ENCODE assay signal across 9 cellular contexts in genomic region chr2:238684362-238685326, GRCh38.
DNase-seq lines count a peak whose midpoint lies in the region; ATAC-seq and TF ChIP-seq lines count a peak whose summit lies in the region.
"Had no signal": no experiment of that assay in that cellular context is flagged by ENCODE, and none has a peak within 500 bp of the region (broad histone marks: within the 10 kb centered on the region; RNA-seq: fewer than 3 reads in every experiment).

No MANE protein-coding gene starts in this region.

- H3K27ac Mint-ChIP-seq in T-helper 2 cell treated with Interferon-gamma antibody and Interleukin-4, amounts not matched to agents 5 μg/mL and 100 μg/mL, for 36 hours: no peak overlapping the region
- no peak overlapping the region for H3K27ac Mint-ChIP-seq in stimulated activated naive B cell treated with anti-CD40 and anti-IgM and Interleukin-4, amounts not matched to agents 10 μg/mL and 1 μg/mL and 100 μg/mL, for 72 hours
- H3K27ac Mint-ChIP-seq: B cell had no signal

- ATAC-seq in GM21825 (IDR thresholded peaks at IDR 0.05; ENCODE audit: unreplicated experiment): no peak
- no peak for ATAC-seq in stimulated activated naive B cell treated with anti-CD40 and anti-IgM and Interleukin-4, amounts not matched to agents 10 μg/mL and 1 μg/mL and 100 μg/mL, for 72 hours (replicated peaks)

- peaks cover 10% of the 10 kb centered on the region for H3K27me3 Mint-ChIP-seq in T-helper 2 cell treated with Interferon-gamma antibody and Interleukin-4, amounts not matched to agents 5 μg/mL and 100 μg/mL, for 36 hours (ENCODE audit: low read depth)
- H3K27me3 Mint-ChIP-seq in stimulated activated naive B cell treated with anti-CD40 and anti-IgM and Interleukin-4, amounts not matched to agents 10 μg/mL and 1 μg/mL and 100 μg/mL, for 72 hours: peaks cover 13 to 31% of the 10 kb centered on the region in 2 donors

- no peaks in the 10 kb centered on the region for H3K36me3 ChIP-seq in right atrium auricular region
- no peaks in the 10 kb centered on the region for H3K36me3 ChIP-seq in suprapubic skin

- TF ChIP-seq CTCF in right atrium auricular region (IDR thresholded peaks at IDR 0.05) (no peak), suprapubic skin (IDR thresholded peaks at IDR 0.05) (no peak)

- WGBS in adipose tissue, 3 donors: 36 to 56% (median 47%) methylated on average over 8 of the region's 8 CpGs
- WGBS in suprapubic skin: 34% methylated on average over 8 of the region's 8 CpGs

- H3K27me3 ChIP-seq in right atrium auricular region: no peaks in the 10 kb centered on the region
- H3K27me3 ChIP-seq in suprapubic skin: no peaks in the 10 kb centered on the region

- peak; percentile 15 for DNase-seq in T-helper 2 cell treated with Interferon-gamma antibody and Interleukin-4, amounts not matched to agents 5 μg/mL and 100 μg/mL, for 36 hours (ENCODE audit: low spot score)
- DNase-seq in T-helper 2 cell: no peak
- peak; percentile 83 for DNase-seq in right atrium auricular region (ENCODE audit: low spot score)
- DNase-seq in suprapubic skin (ENCODE audit: low spot score in 2 of 2): peak in 1 of 2 donors; percentile 79
- DNase-seq in HK-2 (ENCODE audit: unreplicated experiment): no peak
- no peak for DNase-seq in stimulated activated naive B cell treated with anti-CD40 and anti-IgM and Interleukin-4, amounts not matched to agents 10 μg/mL and 1 μg/mL and 100 μg/mL, for 72 hours

- H3K9me3 Mint-ChIP-seq in T-helper 2 cell treated with Interferon-gamma antibody and Interleukin-4, amounts not matched to agents 5 μg/mL and 100 μg/mL, for 36 hours: no peaks in the 10 kb centered on the region
- peaks cover 0 to 2% of the 10 kb centered on the region in 2 donors for H3K9me3 Mint-ChIP-seq in stimulated activated naive B cell treated with anti-CD40 and anti-IgM and Interleukin-4, amounts not matched to agents 10 μg/mL and 1 μg/mL and 100 μg/mL, for 72 hours

- TF ChIP-seq EP300 in suprapubic skin (IDR thresholded peaks at IDR 0.05): peak; percentile 69

- H3K9me3 ChIP-seq in right atrium auricular region (no peaks in the 10 kb centered on the region), suprapubic skin (no peaks in the 10 kb centered on the region)

- H3K27ac ChIP-seq in adipose tissue (ENCODE audit: low read depth, low read length) (peak overlapping the region; percentile 33), right atrium auricular region (peak overlapping the region in 1 of 2 donors; percentile 58), suprapubic skin (peak overlapping the region; percentile 75)

- H3K4me3 Mint-ChIP-seq in T-helper 2 cell treated with Interferon-gamma antibody and Interleukin-4, amounts not matched to agents 5 μg/mL and 100 μg/mL, for 36 hours: no peak overlapping the region
- no peak overlapping the region for H3K4me3 Mint-ChIP-seq in stimulated activated naive B cell treated with anti-CD40 and anti-IgM and Interleukin-4, amounts not matched to agents 10 μg/mL and 1 μg/mL and 100 μg/mL, for 72 hours
- H3K4me3 Mint-ChIP-seq: B cell had no signal

- H3K4me3 ChIP-seq in right atrium auricular region (no peak overlapping the region), suprapubic skin (no peak overlapping the region)

- no peak for TF ChIP-seq POLR2A in suprapubic skin (IDR thresholded peaks at IDR 0.05)

- no peaks in the 10 kb centered on the region for H3K36me3 Mint-ChIP-seq in T-helper 2 cell treated with Interferon-gamma antibody and Interleukin-4, amounts not matched to agents 5 μg/mL and 100 μg/mL, for 36 hours (ENCODE audit: low read depth)
- no peaks in the 10 kb centered on the region for H3K36me3 Mint-ChIP-seq in stimulated activated naive B cell treated with anti-CD40 and anti-IgM and Interleukin-4, amounts not matched to agents 10 μg/mL and 1 μg/mL and 100 μg/mL, for 72 hours

- H3K4me1 ChIP-seq in right atrium auricular region (no peaks in the 10 kb centered on the region), suprapubic skin (peaks cover 13% of the 10 kb centered on the region)

- no peaks in the 10 kb centered on the region for H3K4me1 Mint-ChIP-seq in T-helper 2 cell treated with Interferon-gamma antibody and Interleukin-4, amounts not matched to agents 5 μg/mL and 100 μg/mL, for 36 hours (ENCODE audit: low read depth)
- H3K4me1 Mint-ChIP-seq in stimulated activated naive B cell treated with anti-CD40 and anti-IgM and Interleukin-4, amounts not matched to agents 10 μg/mL and 1 μg/mL and 100 μg/mL, for 72 hours: no peaks in the 10 kb centered on the region
- H3K4me1 Mint-ChIP-seq: B cell had no signal

Comparison
In these comparisons a context has a peak if more than half of its experiments do, and no peak if none do; other contexts are left out.
1. DNase-seq: peak in T-helper 2 cell treated with Interferon-gamma antibody and Interleukin-4, amounts not matched to agents 5 μg/mL and 100 μg/mL, for 36 hours (single experiment) and right atrium auricular region (single experiment); none in T-helper 2 cell (0 of 5), HK-2 (single experiment) and stimulated activated naive B cell treated with anti-CD40 and anti-IgM and Interleukin-4, amounts not matched to agents 10 μg/mL and 1 μg/mL and 100 μg/mL, for 72 hours (single experiment).